In the genomic region with DNA sequence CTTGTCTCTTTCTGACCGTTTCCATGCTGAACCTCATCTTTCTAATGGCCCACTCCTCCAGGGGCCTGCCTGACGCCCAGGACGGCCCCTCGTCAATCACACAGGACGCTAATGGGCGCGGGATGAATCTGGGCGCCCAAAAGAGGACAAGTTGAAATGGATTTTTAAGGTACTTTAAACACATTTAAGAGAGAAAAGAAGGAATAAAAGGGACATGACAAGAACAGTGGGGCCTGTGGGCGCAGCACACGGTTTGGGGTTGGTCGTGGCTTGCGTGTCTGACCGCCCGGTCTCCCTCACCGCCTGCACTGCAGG, we compare ENCODE assay signal across 8 cellular contexts. TPM values are rescaled to one million over a fixed set of nuclear protein-coding genes. Genes with fewer than 3 reads are reported as not detected.
A peak's percentile ranks its signal among the peaks of the same experiment; 100 is the strongest.
DNase-seq lines count a peak whose midpoint lies in the region; ATAC-seq and TF ChIP-seq lines count a peak whose summit lies in the region.

No MANE protein-coding gene starts in this region.

- peak overlapping the region; percentile 37 for H3K9ac ChIP-seq in muscle layer of colon (ENCODE audit: low read length)

- peaks cover 29 to 47% (median 38%) of the 10 kb centered on the region in 4 donors for H3K4me1 Mint-ChIP-seq in CD4-positive, alpha-beta memory T cell

- H3K27ac Mint-ChIP-seq in CD4-positive, alpha-beta memory T cell: peak overlapping the region; percentile 56 to 95 (median 82)

- H3K27me3 ChIP-seq in CD4-positive, alpha-beta memory T cell (ENCODE audit: insufficient read depth, low read length): no peaks in the 10 kb centered on the region
- H3K27me3 ChIP-seq in muscle layer of colon (ENCODE audit: control insufficient read depth in 1 of 2, insufficient read depth in 2 of 2, low read length in 2 of 2): no peaks in the 10 kb centered on the region

- H3K27ac ChIP-seq in CD4-positive, alpha-beta memory T cell (ENCODE audit: low read depth, low read length): peak overlapping the region; percentile 57
- peak overlapping the region; percentile 71 for H3K27ac ChIP-seq in muscle layer of colon (ENCODE audit: low read depth, low read length)

- no peaks in the 10 kb centered on the region for H3K36me3 ChIP-seq in CD4-positive, alpha-beta memory T cell (ENCODE audit: insufficient read depth, low read length)
- no peaks in the 10 kb centered on the region for H3K36me3 ChIP-seq in muscle layer of colon (ENCODE audit: insufficient read depth, low read length)

- intact Hi-C loops in CD4-positive, alpha-beta memory T cell (cut with micrococcal nuclease): loop anchor here (1.0 to 5.0 kb wide), 6 partner anchors 43 to 322 kb away; partner anchors contain the start of genes ILKAP, PER2 and RAMP1

- peak overlapping the region; percentile 83 to 89 (median 86) for H3K4me3 Mint-ChIP-seq in CD4-positive, alpha-beta memory T cell

- CTCF ChIA-PET in CD4-positive, alpha-beta memory T cell (lab: Charles Lee; ENCODE audit: partially characterized antibody): no interaction called here

- ATAC-seq in HG03066 (IDR thresholded peaks at IDR 0.05; ENCODE audit: low read depth, unreplicated experiment) (peak; percentile 23), HG03280 (IDR thresholded peaks at IDR 0.05; ENCODE audit: unreplicated experiment) (no peak)

- peak overlapping the region; percentile 45 to 77 for H3K4me3 ChIP-seq in CD4-positive, alpha-beta memory T cell (ENCODE audit: low read length in 2 of 2)
- H3K4me3 ChIP-seq in cardiac fibroblast (replicated peaks in 1 of 2; ENCODE audit: low read depth in 2 of 2, low read length in 2 of 2) (peak overlapping the region; percentile 68 to 72), muscle layer of colon (ENCODE audit: low read depth in 1 of 2, low read length in 2 of 2) (peak overlapping the region; percentile 79 to 86)

- POLR2A ChIA-PET in CD4-positive, alpha-beta memory T cell (lab: Charles Lee; ENCODE audit: partially characterized antibody): interaction anchor here (1.0 kb wide), 1 partner anchor 44 kb away, joined by 3 read pairs; no protein-coding TSS in a partner anchor

- H3K27me3 Mint-ChIP-seq in CD4-positive, alpha-beta memory T cell: no peaks in the 10 kb centered on the region

- H3K9me3 Mint-ChIP-seq in CD4-positive, alpha-beta memory T cell: peaks cover 0 to 22% (median 11%) of the 10 kb centered on the region in 8 donors

- peaks cover 40% of the 10 kb centered on the region for H3K4me1 ChIP-seq in CD4-positive, alpha-beta memory T cell (ENCODE audit: insufficient read depth, low read length)
- H3K4me1 ChIP-seq in muscle layer of colon (ENCODE audit: insufficient read depth, low read length): peaks cover 24% of the 10 kb centered on the region

- TF ChIP-seq CTCF in cardiac fibroblast (IDR thresholded peaks at IDR 0.05; ENCODE audit: low read depth, low read length): no peak

- peak in 1 of 5 donors; percentile 18 for DNase-seq in CD4-positive, alpha-beta memory T cell
- DNase-seq in cardiac fibroblast (ENCODE audit: low read depth in 2 of 2) (no peak), dermis blood vessel endothelial cell (no peak), NCI-H187 treated with DMSO at 0.1 percent for 48 hours (lab: John Stamatoyannopoulos, UW) (no peak), occipital lobe (lab: John Stamatoyannopoulos, UW) (no peak)

- H3K9me3 ChIP-seq in CD4-positive, alpha-beta memory T cell (ENCODE audit: control insufficient read depth in 1 of 2, low read length in 2 of 2): peaks cover 0 to 9% of the 10 kb centered on the region in 2 donors
- no peaks in the 10 kb centered on the region for H3K9me3 ChIP-seq in muscle layer of colon (ENCODE audit: low read length)

- peaks cover 0 to 12% of the 10 kb centered on the region in 2 donors for H3K36me3 Mint-ChIP-seq in CD4-positive, alpha-beta memory T cell

RNA-seq across cellular contexts. Expression of gene UBE2F, which starts 0.6 kb away (rescaled TPM):
- total RNA-seq in CD4-positive, alpha-beta memory T cell: 10 to 100 TPM; 35.7 to 39.3 TPM
- 100 to 1,000 TPM in 1 of 2 donors, 10 to 100 TPM in 1; 82.4 to 116 TPM for polyA plus RNA-seq in CD4-positive, alpha-beta memory T cell
- total RNA-seq in dermis blood vessel endothelial cell (59.0 and 59.4 TPM in 2 replicates), occipital lobe (30.9 TPM)
